Comparison of ENCODE assay signal across 12 cellular contexts in genomic region chr18:10140461-10140911, GRCh38.
DNase-seq lines count a peak whose midpoint lies in the region; TF ChIP-seq lines count a peak whose summit lies in the region.
"Had no signal": no experiment of that assay in that cellular context is flagged by ENCODE, and none has a peak within 500 bp of the region (broad histone marks: within the 10 kb centered on the region; RNA-seq: fewer than 3 reads in every experiment).

No MANE protein-coding gene starts in this region.

- TF ChIP-seq CTCF in fibroblast of villous mesenchyme (IDR thresholded peaks at IDR 0.05; ENCODE audit: insufficient read depth, low read depth, low read length) = no peak
- no peak for TF ChIP-seq CTCF in MCF 10A (IDR thresholded peaks at IDR 0.05; ENCODE audit: unreplicated experiment)

- no peak overlapping the region for H3K27ac Mint-ChIP-seq in MCF 10A (ENCODE audit: low read depth, unreplicated experiment)

- H3K9me3 ChIP-seq in skeletal muscle satellite cell (replicated peaks; ENCODE audit: low read length) = no peaks in the 10 kb centered on the region

- H3K27me3 ChIP-seq in skeletal muscle satellite cell (ENCODE audit: control insufficient read depth, insufficient read depth, low read length) = no peaks in the 10 kb centered on the region

- BruUV-seq in MCF 10A (replicated peaks; lab: Mats Ljungman, UMichigan) = no TSS peak

- H3K4me3 Mint-ChIP-seq in MCF 10A (ENCODE audit: unreplicated experiment) = no peak overlapping the region

- no peaks in the 10 kb centered on the region for H3K36me3 ChIP-seq in skeletal muscle satellite cell (ENCODE audit: insufficient read depth, low read length)

- H3K4me2 ChIP-seq in skeletal muscle satellite cell (ENCODE audit: low read length) = peak overlapping the region; percentile 28

- no peaks in the 10 kb centered on the region for H3K9me3 Mint-ChIP-seq in MCF 10A (ENCODE audit: unreplicated experiment)

- no peaks in the 10 kb centered on the region for H3K27me3 Mint-ChIP-seq in MCF 10A (ENCODE audit: insufficient read depth, unreplicated experiment)

- CTCF ChIA-PET in MCF 10A (lab: Yijun Ruan, JAX) = interaction anchor here (0.6 to 1.2 kb wide), 3 partner anchors 9 to 378 kb away, joined by 3 to 5 read pairs (median 4); no protein-coding TSS in a partner anchor

- peaks cover 40% of the 10 kb centered on the region for H3K4me1 ChIP-seq in skeletal muscle satellite cell (ENCODE audit: control insufficient read depth, insufficient read depth, low read length)

- H3K4me1 Mint-ChIP-seq in MCF 10A (ENCODE audit: insufficient read depth, unreplicated experiment) = peaks cover 11% of the 10 kb centered on the region

- no peaks in the 10 kb centered on the region for H3K36me3 Mint-ChIP-seq in MCF 10A (ENCODE audit: insufficient read depth, unreplicated experiment)

- DNase-seq in Daoy (ENCODE audit: low read depth) = peak; percentile 29
- DNase-seq in NOMO-1 treated with DMSO at 0.1 percent for 48 hours (lab: John Stamatoyannopoulos, UW; ENCODE audit: unreplicated experiment) = peak; percentile 80
- peak; percentile 60 for DNase-seq in fibroblast of villous mesenchyme (ENCODE audit: low read depth)
- no peak for DNase-seq in H4 (ENCODE audit: low spot score)
- DNase-seq in inferior parietal cortex (ENCODE audit: extremely low spot score) = no peak
- no peak for DNase-seq in MCF 10A (ENCODE audit: unreplicated experiment)
- DNase-seq in head of caudate nucleus = no peak
- DNase-seq: activated T-cell treated with anti-CD3 and anti-CD28 coated beads for 4 hours; NCI-H2081 treated with DMSO at 0.1 percent for 48 hours; occipital lobe; stimulated activated CD4-positive, alpha-beta T cell treated with anti-CD3 and anti-CD28 coated beads, Interleukin-4, amount 100 ng/mL, for 1 hour had no signal

- no peak overlapping the region for H3K9ac ChIP-seq in skeletal muscle satellite cell (ENCODE audit: low read depth, low read length)

- POLR2A ChIA-PET in MCF 10A (lab: Yijun Ruan, JAX) = interaction anchor here (0.7 to 1.4 kb wide), 3 partner anchors 9 to 46 kb away, joined by 3 to 6 read pairs (median 4); no protein-coding TSS in a partner anchor

- intact Hi-C loops in MCF 10A (cut with micrococcal nuclease) (no loop called here), head of caudate nucleus (cut with DNase I) (no loop called here)

- H3K4me3 ChIP-seq in fibroblast of villous mesenchyme (ENCODE audit: low read depth, low read length) (no peak overlapping the region), skeletal muscle satellite cell (ENCODE audit: low read length) (no peak overlapping the region)

Comparison
In these comparisons a context has a peak if more than half of its experiments do, and no peak if none do; other contexts are left out.
1. DNase-seq: peak in Daoy (single experiment), NOMO-1 treated with DMSO at 0.1 percent for 48 hours (single experiment) and fibroblast of villous mesenchyme (single experiment); none in H4 (single experiment), inferior parietal cortex (single experiment), MCF 10A (single experiment) and head of caudate nucleus (0 of 42).